Comparison of ENCODE assay signal across 17 cellular contexts in genomic region chr12:61654698-61655097, GRCh38.
DNase-seq lines count a peak whose midpoint lies in the region; ATAC-seq, FAIRE-seq and TF ChIP-seq lines count a peak whose summit lies in the region.
"Had no signal": no experiment of that assay in that cellular context is flagged by ENCODE, and none has a peak within 500 bp of the region (broad histone marks: within the 10 kb centered on the region; RNA-seq: fewer than 3 reads in every experiment).

No MANE protein-coding gene starts in this region.

- H3K79me1 ChIP-seq in H9 (ENCODE audit: insufficient read depth, low read depth, low read length, poor library complexity, severe bottlenecking): no peaks in the 10 kb centered on the region

- TF ChIP-seq CTCF in H9 (conservative IDR thresholded peaks at IDR 0.05): no peak
- peak; percentile 23 for TF ChIP-seq CTCF in hepatocyte (IDR thresholded peaks at IDR 0.05; ENCODE audit: poor library complexity)
- TF ChIP-seq CTCF in esophagus muscularis mucosa (IDR thresholded peaks at IDR 0.05): peak in 1 of 3 experiments; percentile 10

- no peaks in the 10 kb centered on the region for H3K23me2 ChIP-seq in H9 (ENCODE audit: insufficient read length, low read depth, low read length, poor library complexity, severe bottlenecking)

- peak; percentile 50 for DNase-seq in ACHN
- no peak for DNase-seq in H9
- DNase-seq in SHP77 (lab: John Stamatoyannopoulos, UW): peak; percentile 6 to 26
- peak; percentile 14 for DNase-seq in hepatocyte (ENCODE audit: low spot score)
- DNase-seq in frontal cortex (ENCODE audit: low spot score in 2 of 2): no peak
- DNase-seq in Right ventricle myocardium inferior (ENCODE audit: missing footprints): no peak
- no peak for DNase-seq in esophagus muscularis mucosa (ENCODE audit: extremely low spot score)
- DNase-seq in MG63: no peak
- DNase-seq: activated T-cell treated with anti-CD3 and anti-CD28 coated beads for 4 hours, HCEC 1CT, naive B cell, NCI-H1092, NCI-H774, small intestine, T-helper 9 cell had no signal

- H3K4ac ChIP-seq in H9 (ENCODE audit: low read depth, low read length): no peak overlapping the region

- no peak overlapping the region for H3K4me3 Mint-ChIP-seq in H9
- H3K4me3 Mint-ChIP-seq: naive B cell had no signal

- no peak for ATAC-seq in Right ventricle myocardium inferior

- H3K56ac ChIP-seq in H9 (ENCODE audit: insufficient read length, low read depth, low read length): no peak overlapping the region

- H3K79me2 ChIP-seq in H9 (ENCODE audit: insufficient read depth, low read length) (no peaks in the 10 kb centered on the region), hepatocyte (no peaks in the 10 kb centered on the region)

- no peak overlapping the region for H2BK12ac ChIP-seq in H9 (ENCODE audit: insufficient read length, low read depth, low read length)

- H2BK20ac ChIP-seq in H9 (ENCODE audit: low read depth, low read length, poor library complexity, severe bottlenecking): no peak overlapping the region

- H4K20me1 ChIP-seq in H9 (ENCODE audit: control insufficient read depth, insufficient read depth, insufficient read length) (no peaks in the 10 kb centered on the region), hepatocyte (ENCODE audit: insufficient read depth, poor library complexity, severe bottlenecking) (no peaks in the 10 kb centered on the region)
- H4K20me1 ChIP-seq: BLaER1 had no signal

- H4K5ac ChIP-seq in H9 (ENCODE audit: insufficient read length, low read depth, low read length): no peak overlapping the region

- H3K4me1 ChIP-seq in H9 (ENCODE audit: insufficient read depth, low read length) (peaks cover 4% of the 10 kb centered on the region; the same call in 1 of the 2 replicates), hepatocyte (ENCODE audit: insufficient read depth) (no peaks in the 10 kb centered on the region), esophagus muscularis mucosa (no peaks in the 10 kb centered on the region)
- H3K4me1 ChIP-seq: BLaER1 had no signal

- H2AK5ac ChIP-seq in H9 (ENCODE audit: insufficient read length, low read length): no peak overlapping the region

- H3K4me1 Mint-ChIP-seq in H9: peaks cover 19 to 21% of the 10 kb centered on the region in 2 experiments
- H3K4me1 Mint-ChIP-seq: naive B cell had no signal

- H3K14ac ChIP-seq in H9 (ENCODE audit: insufficient read depth, low read length): no peak overlapping the region

- in situ Hi-C loops in ACHN (cut with HindIII; ENCODE audit: low pct_ligation_motif_present, low pct_unique_long_range_greater_than_20kb, low sequenced_read_pairs): no loop called here

- peak overlapping the region in 2 of 3 experiments; percentile 13 to 32; a peak in 1 of 7 replicates for H3K27ac Mint-ChIP-seq in H9
- H3K27ac Mint-ChIP-seq: naive B cell had no signal

- intact Hi-C loops in Right ventricle myocardium inferior (cut with DNase I): no loop called here
- intact Hi-C loops in esophagus muscularis mucosa (cut with DNase I): no loop called here

- WGBS in H9 (ENCODE audit: extremely low coverage, insufficient read length, low lambda C conversion rate): no CpG with 5 or more reads among the region's 3 CpGs
- WGBS in hepatocyte (ENCODE audit: low lambda C conversion rate, missing lambda C conversion rate): 60% methylated on average over 3 of the region's 3 CpGs
- WGBS in esophagus muscularis mucosa: 55% methylated on average over 3 of the region's 3 CpGs

- TF ChIP-seq EP300 in esophagus muscularis mucosa (IDR thresholded peaks at IDR 0.05): no peak

- H3K9ac ChIP-seq in H9 (ENCODE audit: extremely low read depth, insufficient read length, low read length): no peak overlapping the region
- H3K9ac ChIP-seq: BLaER1 had no signal

- H3K9me3 ChIP-seq in H9 (ENCODE audit: control insufficient read depth, low read depth, low read length) (no peaks in the 10 kb centered on the region), hepatocyte (ENCODE audit: low read depth) (no peaks in the 10 kb centered on the region), esophagus muscularis mucosa (no peaks in the 10 kb centered on the region), MG63 (no peaks in the 10 kb centered on the region)
- H3K9me3 ChIP-seq: BLaER1 had no signal

- peaks cover 2% of the 10 kb centered on the region in 2 experiments; a peak in 3 of 5 replicates for H3K9me3 Mint-ChIP-seq in H9

- H3K27me3 ChIP-seq in H9 (ENCODE audit: insufficient read depth, low read length) (no peaks in the 10 kb centered on the region), hepatocyte (no peaks in the 10 kb centered on the region), esophagus muscularis mucosa (no peaks in the 10 kb centered on the region), MG63 (no peaks in the 10 kb centered on the region)
- H3K27me3 ChIP-seq: BLaER1 had no signal

- no peak overlapping the region for H3K4me3 ChIP-seq in hepatocyte
- H3K4me3 ChIP-seq in esophagus muscularis mucosa: no peak overlapping the region
- H3K4me3 ChIP-seq in MG63: no peak overlapping the region
- H3K4me3 ChIP-seq: BLaER1 had no signal

- H3K9me2 ChIP-seq in hepatocyte (replicated peaks; ENCODE audit: insufficient read depth): no peaks in the 10 kb centered on the region

- H3K36me3 ChIP-seq in hepatocyte (replicated peaks; ENCODE audit: insufficient read depth, low read depth) (no peaks in the 10 kb centered on the region), esophagus muscularis mucosa (no peaks in the 10 kb centered on the region), MG63 (no peaks in the 10 kb centered on the region)
- H3K36me3 ChIP-seq: BLaER1 had no signal

- H3K23ac ChIP-seq in H9 (ENCODE audit: insufficient read length, low read depth, low read length): no peak overlapping the region

- no peak for FAIRE-seq in frontal cortex (lab: Jason Lieb, UNC)
- FAIRE-seq: GM19239, small intestine had no signal

- no peak overlapping the region for H4K8ac ChIP-seq in H9 (replicated peaks; ENCODE audit: insufficient read length, low read depth, low read length)

- H2BK5ac ChIP-seq in H9 (ENCODE audit: insufficient read length, low read length): no peak overlapping the region

- H3K27ac ChIP-seq in H9 (ENCODE audit: insufficient read length, low read depth, low read length) (no peak overlapping the region), hepatocyte (no peak overlapping the region), esophagus muscularis mucosa (replicated peaks in 1 of 4) (no peak overlapping the region)
- H3K27ac ChIP-seq: BLaER1 had no signal

- H4K91ac ChIP-seq in H9 (ENCODE audit: insufficient read length, low read depth, low read length): no peak overlapping the region

- H3T11ph ChIP-seq in H9 (ENCODE audit: low read length): no peak overlapping the region

- H2AFZ ChIP-seq in H9 (ENCODE audit: low read length) (peak overlapping the region; percentile 9), hepatocyte (no peak overlapping the region)

- no peak overlapping the region for H2BK120ac ChIP-seq in H9 (ENCODE audit: low read depth, low read length, poor library complexity, severe bottlenecking)

- TF ChIP-seq POLR2A in esophagus muscularis mucosa (IDR thresholded peaks at IDR 0.05; ENCODE audit: low read depth): no peak

- H3K18ac ChIP-seq in H9 (ENCODE audit: insufficient read length, low read depth, low read length): no peak overlapping the region

- H3K4me2 ChIP-seq in H9 (ENCODE audit: insufficient read depth, insufficient read length, low read length) (no peak overlapping the region), hepatocyte (no peak overlapping the region)
- H3K4me2 ChIP-seq: BLaER1 had no signal

- peaks cover 0 to 7% (median 4%) of the 10 kb centered on the region in 3 experiments; a peak in 5 of 7 replicates for H3K36me3 Mint-ChIP-seq in H9 (ENCODE audit: insufficient read depth in 1 of 3, low read depth in 3 of 3)
- H3K36me3 Mint-ChIP-seq: naive B cell had no signal

- no peak overlapping the region for H2BK15ac ChIP-seq in H9 (ENCODE audit: low read depth, low read length)

- H3K27me3 Mint-ChIP-seq in H9 (ENCODE audit: low read depth): no peaks in the 10 kb centered on the region
- H3K27me3 Mint-ChIP-seq: naive B cell had no signal

Comparison
In these comparisons a context has a peak if more than half of its experiments do, and no peak if none do; other contexts are left out.
1. DNase-seq: peak in ACHN (single experiment), SHP77 (2 of 2) and hepatocyte (single experiment); none in H9 (single experiment), frontal cortex (0 of 2), Right ventricle myocardium inferior (single experiment), esophagus muscularis mucosa (single experiment) and MG63 (single experiment).